Comparison of ENCODE assay signal across 19 cellular contexts in genomic region chr11:12106501-12106900, GRCh38.
"Had no signal": no experiment of that assay in that cellular context is flagged by ENCODE, and none has a peak within 500 bp of the region (broad histone marks: within the 10 kb centered on the region; RNA-seq: fewer than 3 reads in every experiment).

No MANE protein-coding gene starts in this region.

- DNase-seq: activated CD4-positive, alpha-beta T cell treated with anti-CD3 and anti-CD28 coated beads for 1 hour; activated CD4-positive, alpha-beta T cell treated with anti-CD3 and anti-CD28 coated beads, Interleukin-2, amount 50 U/mL, for 4 hours; activated CD8-positive, alpha-beta memory T cell treated with anti-CD3 and anti-CD28 coated beads for 24 hours; activated CD8-positive, alpha-beta memory T cell treated with anti-CD3 and anti-CD28 coated beads, Interleukin-2, amount 50 U/mL, for 4 hours; activated naive CD4-positive, alpha-beta T cell; activated naive CD8-positive, alpha-beta T cell treated with anti-CD3 and anti-CD28 coated beads for 36 hours; activated T-cell treated with anti-CD3 and anti-CD28 coated beads, Interleukin-2, amount 50 U/mL, for 24 hours; central memory CD4-positive, alpha-beta T cell; effector CD4-positive, alpha-beta T cell; heart right ventricle; lower lobe of right lung; naive B cell; retina; stimulated activated CD4-positive, alpha-beta T cell treated with anti-CD3 and anti-CD28 coated beads, Interleukin-2, amount 100 ng/mL, for 48 hours; stimulated activated CD8-positive, alpha-beta memory T cell treated with anti-CD3 and anti-CD28 coated beads, Interleukin-4, amount 100 ng/mL, for 48 hours; stimulated activated naive B cell treated with anti-CD40 and anti-IgM and Interleukin-4, amounts not matched to agents 10 μg/mL and 1 μg/mL and 100 μg/mL, for 72 hours; thyroid gland; upper lobe of right lung had no signal

- ATAC-seq: heart right ventricle; left lobe of liver; lower lobe of right lung; stimulated activated naive B cell treated with anti-CD40 and anti-IgM and Interleukin-4, amounts not matched to agents 10 μg/mL and 1 μg/mL and 100 μg/mL, for 72 hours; upper lobe of right lung had no signal

- H3K27ac ChIP-seq: lower lobe of right lung, thyroid gland, upper lobe of right lung had no signal

- H3K36me3 ChIP-seq: heart right ventricle, lower lobe of right lung, thyroid gland, upper lobe of right lung had no signal

- H3K9me3 ChIP-seq: heart right ventricle, lower lobe of right lung, thyroid gland, upper lobe of right lung had no signal

- H3K27me3 ChIP-seq: heart right ventricle, thyroid gland, upper lobe of right lung had no signal

- H3K4me3 ChIP-seq: heart right ventricle, lower lobe of right lung, thyroid gland, upper lobe of right lung had no signal
